Comparison of ENCODE assay signal across 8 cellular contexts in genomic region chr11:19723572-19724342, GRCh38. TPM values are rescaled to one million over a fixed set of nuclear protein-coding genes. Genes with fewer than 3 reads are reported as not detected.
A peak's percentile ranks its signal among the peaks of the same experiment; 100 is the strongest.
DNase-seq lines count a peak whose midpoint lies in the region; ATAC-seq and TF ChIP-seq lines count a peak whose summit lies in the region.

No MANE protein-coding gene starts in this region.

- H3K9ac ChIP-seq in SK-N-SH (no peak overlapping the region), mammary epithelial cell (ENCODE audit: insufficient read depth, low read length) (no peak overlapping the region)

- H3K4me2 ChIP-seq in SK-N-SH = peak overlapping the region; percentile 40; the same call in 1 of the 2 replicates
- peak overlapping the region; percentile 39 for H3K4me2 ChIP-seq in mammary epithelial cell (ENCODE audit: insufficient read depth, low read depth, low read length)

- peaks cover 4% of the 10 kb centered on the region for H3F3A ChIP-seq in SK-N-SH (replicated peaks; ENCODE audit: insufficient read depth)

- dilution Hi-C loops in mammary epithelial cell (cut with HindIII; ENCODE audit: low sequenced_read_pairs) = loop anchor here (10.0 kb wide), 1 partner anchor 479 kb away; the partner anchor contains the start of gene E2F8

- H2AFZ ChIP-seq in SK-N-SH (ENCODE audit: low read depth) (no peak overlapping the region), mammary epithelial cell (ENCODE audit: low read depth, low read length) (peak overlapping the region; percentile 25)

- no peak for ATAC-seq in HG03378 (IDR thresholded peaks at IDR 0.05; ENCODE audit: unreplicated experiment)
- no peak for ATAC-seq in GM19324 (IDR thresholded peaks at IDR 0.05; ENCODE audit: low FRiP score, unreplicated experiment)
- no peak for ATAC-seq in GM19467 (IDR thresholded peaks at IDR 0.05; ENCODE audit: unreplicated experiment)

- H3K27ac ChIP-seq in SK-N-SH (ENCODE audit: low read depth in 2 of 2, low read length in 1 of 2) = peak overlapping the region; percentile 54 to 99
- no peak overlapping the region for H3K27ac ChIP-seq in mammary epithelial cell (ENCODE audit: insufficient read depth, low read depth, low read length)

- peaks cover 100% of the 10 kb centered on the region for H3K79me2 ChIP-seq in SK-N-SH (ENCODE audit: insufficient read depth)
- H3K79me2 ChIP-seq in mammary epithelial cell (ENCODE audit: insufficient read depth, low read length) = peaks cover 10% of the 10 kb centered on the region

- H3K4me1 ChIP-seq in SK-N-SH (ENCODE audit: control insufficient read depth in 1 of 2, insufficient read depth in 2 of 2, low read depth in 1 of 2, low read length in 1 of 2) (peaks cover 15 to 88% of the 10 kb centered on the region in 2 experiments; a peak in 3 of 4 replicates), mammary epithelial cell (ENCODE audit: insufficient read depth, low read length) (peaks cover 29% of the 10 kb centered on the region)

- no TSS peak for BruUV-seq in mammary epithelial cell (replicated peaks; lab: Mats Ljungman, UMichigan)

- TF ChIP-seq CTCF in SK-N-SH (IDR thresholded peaks at IDR 0.05) (no peak), mammary epithelial cell (conservative IDR thresholded peaks at IDR 0.05 in 1 of 2, IDR thresholded peaks at IDR 0.05 in 1 of 2; ENCODE audit: extremely low read depth in 1 of 2, insufficient read depth in 1 of 2, low read depth in 1 of 2, low read length in 2 of 2) (no peak)

- POLR2A ChIA-PET in SK-N-SH (lab: Yijun Ruan, JAX) = interaction anchor here (0.8 to 3.4 kb wide), 9 partner anchors 9 to 163 kb away, joined by 3 to 26 read pairs (median 9); partner anchors contain the start of gene NAV2

- H3K4me3 ChIP-seq in SK-N-SH (ENCODE audit: low read depth in 2 of 2, low read length in 1 of 2) (no peak overlapping the region), mammary epithelial cell (replicated peaks in 1 of 3; ENCODE audit: insufficient read depth in 1 of 3, low read depth in 2 of 3, low read length in 3 of 3) (no peak overlapping the region)

- peaks cover 41 to 51% of the 10 kb centered on the region in 2 experiments for H3K36me3 ChIP-seq in SK-N-SH (replicated peaks in 1 of 2; ENCODE audit: control insufficient read depth in 1 of 2, insufficient read depth in 2 of 2, low read length in 1 of 2)
- H3K36me3 ChIP-seq in mammary epithelial cell (ENCODE audit: insufficient read depth, low read length) = peaks cover 2% of the 10 kb centered on the region

- WGBS in SK-N-SH (ENCODE audit: low lambda C conversion rate) = 34% methylated on average over 3 of the region's 5 CpGs
- 2% methylated on average over 5 of the region's 5 CpGs for WGBS in mammary epithelial cell (ENCODE audit: low coverage, missing lambda C conversion rate)

- CTCF ChIA-PET in SK-N-SH (lab: Yijun Ruan, JAX) (interaction anchor here (0.7 to 7.4 kb wide), 14 partner anchors 11 to 465 kb away, joined by 3 to 45 read pairs (median 4); partner anchors contain the start of gene NAV2), mammary epithelial cell (lab: Charles Lee; ENCODE audit: low non-redundant PET) (no interaction called here)

- H3K9me3 ChIP-seq in SK-N-SH (no peaks in the 10 kb centered on the region), mammary epithelial cell (replicated peaks; ENCODE audit: insufficient read depth, low read length) (no peaks in the 10 kb centered on the region)

- DNase-seq in AG08395 (ENCODE audit: low spot score) (peak; percentile 38), SK-N-SH (peak; percentile 85), mammary epithelial cell (peak; percentile 65), lung microvascular endothelial cell (ENCODE audit: low read depth in 2 of 2) (peak; percentile 57 to 77), SHP77 treated with DMSO at 0.1 percent for 48 hours (lab: John Stamatoyannopoulos, UW) (no peak)

- no peaks in the 10 kb centered on the region for H3K9me2 ChIP-seq in SK-N-SH

- TF ChIP-seq RAD21 in SK-N-SH (IDR thresholded peaks at IDR 0.05; ENCODE audit: low read length) = peak; percentile 7; the same call in 1 of the 2 replicates

- in situ Hi-C loops in mammary epithelial cell (cut with MboI; ENCODE audit: low sequenced_read_pairs in 2 of 2) = no loop called here

- H4K20me1 ChIP-seq in SK-N-SH (ENCODE audit: insufficient read depth) (peaks cover 97% of the 10 kb centered on the region), mammary epithelial cell (ENCODE audit: insufficient read depth, low read length) (no peaks in the 10 kb centered on the region)

- peak; percentile 46 to 96; a peak in 2 of 4 replicates for TF ChIP-seq EP300 in SK-N-SH (IDR thresholded peaks at IDR 0.05; ENCODE audit: borderline replicate concordance in 1 of 2, low read depth in 1 of 2, low read length in 1 of 2)

- H3K27me3 ChIP-seq in SK-N-SH (ENCODE audit: insufficient read depth) (no peaks in the 10 kb centered on the region), mammary epithelial cell (ENCODE audit: insufficient read depth, low read length) (no peaks in the 10 kb centered on the region)

- intact Hi-C loops in mammary epithelial cell (cut with micrococcal nuclease) = no loop called here

TF ChIP-seq in SK-N-SH, 30 proteins besides CTCF, POLR2A, EP300 and RAD21 (continues in another document):
- TF ChIP-seq FOXJ3 (CRISPR knock-in tag; IDR thresholded peaks at IDR 0.05) = peak; percentile 99
- TF ChIP-seq TEAD4 (IDR thresholded peaks at IDR 0.05; ENCODE audit: borderline replicate concordance, insufficient read depth) = no peak
- peak; percentile 82 for TF ChIP-seq MAX (IDR thresholded peaks at IDR 0.05; ENCODE audit: low read depth)
- no peak for TF ChIP-seq IRF3 (IDR thresholded peaks at IDR 0.05; ENCODE audit: low read depth, low read length)
- peak; percentile 49 for TF ChIP-seq SIN3A (IDR thresholded peaks at IDR 0.05; ENCODE audit: borderline replicate concordance, low read depth, low read length)
- TF ChIP-seq RXRA (IDR thresholded peaks at IDR 0.05; ENCODE audit: borderline replicate concordance, low read depth) = peak; percentile 51; the same call in 1 of the 2 replicates
- peak; percentile 48; the same call in 1 of the 2 replicates for TF ChIP-seq PBX3 (IDR thresholded peaks at IDR 0.05)
- TF ChIP-seq USF1 (IDR thresholded peaks at IDR 0.05; ENCODE audit: borderline replicate concordance, low read depth) = no peak
- TF ChIP-seq TCF12 (IDR thresholded peaks at IDR 0.05) = peak; percentile 87
- no peak for TF ChIP-seq MEF2A (IDR thresholded peaks at IDR 0.05; ENCODE audit: borderline replicate concordance, low read depth)
- TF ChIP-seq NRF1 (IDR thresholded peaks at IDR 0.05; ENCODE audit: low read depth, low read length) = no peak
- TF ChIP-seq EZH2phosphoT487 (IDR thresholded peaks at IDR 0.05; ENCODE audit: borderline replicate concordance, low read depth) = no peak
- TF ChIP-seq GATA2 (CRISPR knock-in tag; IDR thresholded peaks at IDR 0.05) = peak; percentile 97
- TF ChIP-seq YY1 (IDR thresholded peaks at IDR 0.05; ENCODE audit: low read depth) = no peak
- TF ChIP-seq ELF1 (IDR thresholded peaks at IDR 0.05) = no peak
- peak; percentile 19; the same call in 1 of the 2 replicates for TF ChIP-seq JUND (IDR thresholded peaks at IDR 0.05)
- peak; percentile 56 for TF ChIP-seq POLR2AphosphoS5 (IDR thresholded peaks at IDR 0.05; ENCODE audit: low read depth, low read length)
- peak; percentile 97 for TF ChIP-seq MXI1 (IDR thresholded peaks at IDR 0.05; ENCODE audit: low read depth, low read length)
- no peak; the same call in 1 of the 2 replicates for TF ChIP-seq FOSL2 (IDR thresholded peaks at IDR 0.05; ENCODE audit: borderline replicate concordance, low read depth)
- no peak for TF ChIP-seq GABPA (IDR thresholded peaks at IDR 0.05; ENCODE audit: low read depth)
- peak; percentile 56 for TF ChIP-seq RCOR1 (IDR thresholded peaks at IDR 0.05; ENCODE audit: low read length)
- no peak for TF ChIP-seq CHD2 (IDR thresholded peaks at IDR 0.05; ENCODE audit: low read length, partially characterized antibody)

RNA-seq across cellular contexts. Expression of gene NAV2, which starts 11.1 kb away (rescaled TPM):
- polyA plus RNA-seq in SK-N-SH (2012; rRNA removed) (19.0 and 26.2 TPM in 2 replicates), mammary epithelial cell (11.0 TPM)
- polyA plus RNA-seq in SK-N-SH (2012; cell fraction: cytosol; rRNA removed) = 12.8 and 16.1 TPM in 2 replicates
- polyA plus RNA-seq in SK-N-SH (2012; cell fraction: nucleus; rRNA removed) = 106 and 129 TPM in 2 replicates
- total RNA-seq in mammary epithelial cell (10 to 100 TPM; 38.4 to 46.2 TPM), lung microvascular endothelial cell (1.8 and 4.4 TPM in 2 replicates)
- 44.8 TPM for polyA minus RNA-seq in mammary epithelial cell
